8 cellular contexts compared by ENCODE assay signal in the genomic region with DNA sequence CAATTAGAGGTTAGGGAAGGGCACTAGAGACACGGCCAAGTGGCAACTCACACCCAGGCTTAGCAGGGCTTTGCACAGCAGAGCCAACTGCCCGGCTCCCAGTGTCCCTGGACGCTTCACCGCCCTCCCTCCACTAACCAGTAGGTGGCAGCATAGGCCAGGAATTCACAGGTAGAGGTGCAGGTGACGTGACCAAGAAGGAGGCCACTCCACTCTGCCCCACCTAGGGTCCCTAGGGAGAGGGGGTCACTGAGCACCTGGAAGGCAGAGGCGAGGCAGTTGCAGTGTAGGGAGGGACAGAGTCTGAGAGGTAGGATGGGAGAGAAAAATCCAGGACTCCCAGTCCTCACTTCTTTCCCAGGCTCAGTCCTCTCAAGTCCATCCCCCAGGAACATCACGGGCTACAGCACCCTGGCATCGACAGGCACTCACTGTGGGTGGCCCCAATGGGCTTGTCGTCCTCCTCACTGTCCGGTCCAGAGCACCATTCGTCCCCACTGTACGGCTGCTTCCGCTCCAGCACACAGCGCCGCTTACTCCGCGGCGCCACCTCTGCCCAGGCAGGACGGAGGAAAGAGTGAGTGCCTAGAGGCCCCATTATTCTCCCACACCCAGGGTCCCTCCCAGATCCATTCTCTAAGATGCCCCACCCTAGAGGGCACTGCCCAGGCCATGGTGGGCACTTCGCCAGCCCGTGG. TPM values are rescaled to one million over a fixed set of nuclear protein-coding genes. Genes with fewer than 3 reads are reported as not detected.
DNase-seq lines count a peak whose midpoint lies in the region; ATAC-seq and TF ChIP-seq lines count a peak whose summit lies in the region.

No MANE protein-coding gene starts in this region.

- H3K79me2 ChIP-seq in KMS-11 (ENCODE audit: insufficient read depth, low read depth) (no peaks in the 10 kb centered on the region), parathyroid adenoma (no peaks in the 10 kb centered on the region)

- H4K20me1 ChIP-seq in KMS-11 (ENCODE audit: insufficient read depth): no peaks in the 10 kb centered on the region

- H3K27ac ChIP-seq in KMS-11: no peak overlapping the region
- no peak overlapping the region for H3K27ac ChIP-seq in parathyroid adenoma

- ATAC-seq in GM19035 (IDR thresholded peaks at IDR 0.05; ENCODE audit: unreplicated experiment): peak; percentile 86

- H3K27ac Mint-ChIP-seq in glutamatergic neuron (ENCODE audit: unreplicated experiment) (no peak overlapping the region), type B pancreatic cell (peak overlapping the region; percentile 82)

- H3K4me3 Mint-ChIP-seq in glutamatergic neuron (ENCODE audit: unreplicated experiment): peak overlapping the region; percentile 50
- H3K4me3 Mint-ChIP-seq in type B pancreatic cell: peak overlapping the region; percentile 77

- H3K4me2 ChIP-seq in KMS-11: no peak overlapping the region
- no peak overlapping the region for H3K4me2 ChIP-seq in parathyroid adenoma (ENCODE audit: low read length)

- no peaks in the 10 kb centered on the region for H3K36me3 Mint-ChIP-seq in glutamatergic neuron (ENCODE audit: unreplicated experiment)
- H3K36me3 Mint-ChIP-seq in type B pancreatic cell: no peaks in the 10 kb centered on the region

- no peaks in the 10 kb centered on the region for H3K4me1 ChIP-seq in KMS-11 (ENCODE audit: low read depth, poor library complexity, severe bottlenecking)
- H3K4me1 ChIP-seq in parathyroid adenoma: peaks cover 9% of the 10 kb centered on the region

- no peaks in the 10 kb centered on the region for H3K36me3 ChIP-seq in KMS-11 (ENCODE audit: insufficient read depth)
- no peaks in the 10 kb centered on the region for H3K36me3 ChIP-seq in parathyroid adenoma (ENCODE audit: control insufficient read depth, insufficient read depth, low read length)

- H3K27me3 Mint-ChIP-seq in glutamatergic neuron (ENCODE audit: unreplicated experiment) (peaks cover 8% of the 10 kb centered on the region), type B pancreatic cell (no peaks in the 10 kb centered on the region)

- H2AFZ ChIP-seq in KMS-11 (ENCODE audit: low read depth): no peak overlapping the region
- H2AFZ ChIP-seq in parathyroid adenoma: no peak overlapping the region

- no peak overlapping the region for H3K9ac ChIP-seq in KMS-11
- H3K9ac ChIP-seq in parathyroid adenoma: no peak overlapping the region

- DNase-seq in AG08395 (ENCODE audit: low spot score) (peak; percentile 80), SHP77 treated with DMSO at 0.1 percent for 48 hours (lab: John Stamatoyannopoulos, UW) (peak; percentile 46), glutamatergic neuron (peak; percentile 89), type B pancreatic cell (ENCODE audit: extremely low spot score, unreplicated experiment) (peak; percentile 92)
- peak; percentile 89 for DNase-seq in activated naive CD4-positive, alpha-beta T cell treated with Interleukin-2 at 50 U/mL for 16 hours

- H3K4me3 ChIP-seq in KMS-11 (IDR thresholded peaks at IDR 0.05; ENCODE audit: insufficient read depth, low read depth, low read length): no peak overlapping the region
- H3K4me3 ChIP-seq in parathyroid adenoma (ENCODE audit: low read depth, low read length): no peak overlapping the region

- H3K27me3 ChIP-seq in KMS-11 (ENCODE audit: insufficient read depth, low read depth) (no peaks in the 10 kb centered on the region), parathyroid adenoma (ENCODE audit: control insufficient read depth, insufficient read depth, low read length) (no peaks in the 10 kb centered on the region)

- TF ChIP-seq CTCF in KMS-11 (conservative IDR thresholded peaks at IDR 0.05; ENCODE audit: low read depth, low read length) (peak; percentile 78), glutamatergic neuron (IDR thresholded peaks at IDR 0.05; ENCODE audit: partially characterized antibody, unreplicated experiment) (peak; percentile 93), parathyroid adenoma (IDR thresholded peaks at IDR 0.05) (peak; percentile 71), type B pancreatic cell (conservative IDR thresholded peaks at IDR 0.05) (peak; percentile 96)

- H3K4me1 Mint-ChIP-seq in glutamatergic neuron (ENCODE audit: low read depth, unreplicated experiment): peaks cover 22% of the 10 kb centered on the region
- peaks cover 33% of the 10 kb centered on the region for H3K4me1 Mint-ChIP-seq in type B pancreatic cell (ENCODE audit: unreplicated experiment)

- peaks cover 6% of the 10 kb centered on the region for H3K9me3 Mint-ChIP-seq in glutamatergic neuron (ENCODE audit: unreplicated experiment)
- no peaks in the 10 kb centered on the region for H3K9me3 Mint-ChIP-seq in type B pancreatic cell

- H3K9me3 ChIP-seq in parathyroid adenoma (ENCODE audit: control insufficient read depth, low read length): no peaks in the 10 kb centered on the region

RNA-seq across cellular contexts. Expression of gene BCL9L, which starts 18.5 kb away (rescaled TPM):
- total RNA-seq in glutamatergic neuron (ENCODE audit: unreplicated experiment) (13.0 TPM), type B pancreatic cell (ENCODE audit: low replicate concordance) (44.4 and 77.2 TPM in 2 replicates)

RNA-seq across cellular contexts. Expression of gene CXCR5, which starts 23.5 kb away (rescaled TPM):
- total RNA-seq in glutamatergic neuron (ENCODE audit: unreplicated experiment) (not detected), type B pancreatic cell (ENCODE audit: low replicate concordance) (not detected in 2 replicates)

RNA-seq across cellular contexts. Expression of gene UPK2, which starts 48.9 kb away (rescaled TPM):
- not detected for total RNA-seq in glutamatergic neuron (ENCODE audit: unreplicated experiment)
- 26.8 and 30.1 TPM in 2 replicates for total RNA-seq in type B pancreatic cell (ENCODE audit: low replicate concordance)

Comparison
In these comparisons a context has a peak if more than half of its experiments do, and no peak if none do; other contexts are left out.
1. RNA of gene UPK2, which starts 48.9 kb away (total RNA-seq): 26.8 to 30.1 TPM in type B pancreatic cell; not detected in glutamatergic neuron (single experiment); every median in the first group is over 10 times any median in the second.
2. Peak in every context shown above with its lines, with median percentiles within 50 percentile points of each other: DNase-seq and CTCF ChIP-seq.